In genomic region chr12:123457980-123458779, GRCh38 we compare ENCODE assay signal across 1 cellular context.
TF ChIP-seq lines count a peak whose summit lies in the region.

A gene with protein sequence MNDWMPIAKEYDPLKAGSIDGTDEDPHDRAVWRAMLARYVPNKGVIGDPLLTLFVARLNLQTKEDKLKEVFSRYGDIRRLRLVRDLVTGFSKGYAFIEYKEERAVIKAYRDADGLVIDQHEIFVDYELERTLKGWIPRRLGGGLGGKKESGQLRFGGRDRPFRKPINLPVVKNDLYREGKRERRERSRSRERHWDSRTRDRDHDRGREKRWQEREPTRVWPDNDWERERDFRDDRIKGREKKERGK (plus strand): TSS chr12:123458139. CDS start chr12:123465541, 7,402 bp downstream.

TF ChIP-seq in K562, 482 proteins besides CTCF, POLR2A, EP300 and RAD21 (continued from another document and continues in another):
- TF ChIP-seq DDX20 (tag; IDR thresholded peaks at IDR 0.05; ENCODE audit: low read depth) (no peak), TOE1 (IDR thresholded peaks at IDR 0.05; ENCODE audit: borderline replicate concordance) (peak; percentile 67), TOE1 (CRISPR knock-in tag; IDR thresholded peaks at IDR 0.05; ENCODE audit: borderline replicate concordance, low read depth) (no peak), HLTF (IDR thresholded peaks at IDR 0.05) (peak; percentile 32; the same call in 1 of the 2 replicates), ZNF239 (CRISPR knock-in tag; IDR thresholded peaks at IDR 0.05) (no peak), ZNF57 (CRISPR knock-in tag; IDR thresholded peaks at IDR 0.05) (no peak), ZBTB2 (IDR thresholded peaks at IDR 0.05) (peak; percentile 89), SMARCC2 (IDR thresholded peaks at IDR 0.05; ENCODE audit: low read depth) (no peak), RBM22 (IDR thresholded peaks at IDR 0.05; ENCODE audit: low read depth, low read length, poor library complexity, severe bottlenecking) (peak; percentile 54), MYNN (IDR thresholded peaks at IDR 0.05) (no peak), MYNN (CRISPR knock-in tag; IDR thresholded peaks at IDR 0.05) (no peak), ETS2 (tag; IDR thresholded peaks at IDR 0.05; ENCODE audit: borderline replicate concordance, poor library complexity, severe bottlenecking) (no peak), ZKSCAN8 (CRISPR knock-in tag; IDR thresholded peaks at IDR 0.05) (no peak), RB1 (IDR thresholded peaks at IDR 0.05; ENCODE audit: low read depth) (peak; percentile 92), CHD1 (IDR thresholded peaks at IDR 0.05; ENCODE audit: low read length) (no peak), CC2D1A (IDR thresholded peaks at IDR 0.05) (no peak), ZNF668 (CRISPR knock-in tag; IDR thresholded peaks at IDR 0.05) (no peak), ELF2 (CRISPR knock-in tag; IDR thresholded peaks at IDR 0.05) (peak; percentile 78; the same call in 1 of the 2 replicates), SIN3A (IDR thresholded peaks at IDR 0.05; ENCODE audit: borderline replicate concordance in 2 of 2, control insufficient read depth in 1 of 2, low read depth in 2 of 2, low read length in 2 of 2) (peak in 1 of 2 experiments; percentile 66; a peak in 2 of 4 replicates), TAF9B (IDR thresholded peaks at IDR 0.05; ENCODE audit: partially characterized antibody) (peak; percentile 92), ZNF778 (CRISPR knock-in tag; IDR thresholded peaks at IDR 0.05) (no peak), ELF1 (tag; IDR thresholded peaks at IDR 0.05) (peak; percentile 83), PRMT5 (CRISPR knock-in tag; IDR thresholded peaks at IDR 0.05) (no peak), TAF7 (tag; IDR thresholded peaks at IDR 0.05) (peak; percentile 95), SMAD3 (CRISPR knock-in tag; conservative IDR thresholded peaks at IDR 0.05) (no peak), EGR1 (conservative IDR thresholded peaks at IDR 0.05) (peak; percentile 89), TCF3 (CRISPR knock-in tag; IDR thresholded peaks at IDR 0.05) (no peak), AFF1 (IDR thresholded peaks at IDR 0.05; ENCODE audit: low read depth in 1 of 2, partially characterized antibody in 2 of 2) (peak in 1 of 2 experiments; percentile 62), E2F3 (CRISPR knock-in tag; IDR thresholded peaks at IDR 0.05) (peak; percentile 68; the same call in 1 of the 2 replicates), GABPA (tag; conservative IDR thresholded peaks at IDR 0.05; ENCODE audit: low read depth) (peak; percentile 85), MXI1 (IDR thresholded peaks at IDR 0.05; ENCODE audit: low read depth, low read length) (no peak), ELK1 (CRISPR knock-in tag; IDR thresholded peaks at IDR 0.05) (no peak), RCOR1 (IDR thresholded peaks at IDR 0.05; ENCODE audit: borderline replicate concordance in 1 of 2, low read depth in 2 of 2, low read length in 2 of 2) (peak in 1 of 2 experiments; percentile 29; a peak in 1 of 4 replicates), XRCC3 (IDR thresholded peaks at IDR 0.05) (no peak), ZNF717 (CRISPR knock-in tag; IDR thresholded peaks at IDR 0.05) (no peak), JUN (IDR thresholded peaks at IDR 0.05; ENCODE audit: borderline replicate concordance, low read depth, low read length) (peak; percentile 31; the same call in 1 of the 2 replicates), JUN (CRISPR knock-in tag; IDR thresholded peaks at IDR 0.05; ENCODE audit: borderline replicate concordance) (peak; percentile 70; the same call in 1 of the 2 replicates), CREM (IDR thresholded peaks at IDR 0.05; ENCODE audit: low read depth) (peak; percentile 77), CCAR2 (IDR thresholded peaks at IDR 0.05; ENCODE audit: low read depth, low read length) (no peak), ZSCAN29 (IDR thresholded peaks at IDR 0.05) (no peak), ZNF444 (CRISPR knock-in tag; IDR thresholded peaks at IDR 0.05) (no peak), MAX (CRISPR knock-in tag; IDR thresholded peaks at IDR 0.05) (peak; percentile 78), L3MBTL2 (IDR thresholded peaks at IDR 0.05) (peak; percentile 72), POLR3A (IDR thresholded peaks at IDR 0.05; ENCODE audit: borderline replicate concordance, extremely low read depth, insufficient read depth, insufficient read length) (no peak), POLR2B (IDR thresholded peaks at IDR 0.05; ENCODE audit: low read depth, partially characterized antibody) (peak; percentile 81), ZBTB17 (CRISPR knock-in tag; IDR thresholded peaks at IDR 0.05) (no peak; the same call in 1 of the 2 replicates), ILF3 (IDR thresholded peaks at IDR 0.05; ENCODE audit: borderline replicate concordance) (no peak), CBFB (CRISPR knock-in tag; IDR thresholded peaks at IDR 0.05) (no peak), ATF1 (CRISPR knock-in tag; IDR thresholded peaks at IDR 0.05) (no peak), ATF1 (tag; IDR thresholded peaks at IDR 0.05) (peak; percentile 87), ZNF23 (CRISPR knock-in tag; IDR thresholded peaks at IDR 0.05) (no peak), PBX2 (CRISPR knock-in tag; IDR thresholded peaks at IDR 0.05; ENCODE audit: low read depth) (no peak), PBX2 (tag; conservative IDR thresholded peaks at IDR 0.05; ENCODE audit: low read depth) (no peak), HDAC1 (IDR thresholded peaks at IDR 0.05) (peak in 1 of 2 experiments; percentile 61; a peak in 2 of 4 replicates)
- TF ChIP-seq, protein P1, sequence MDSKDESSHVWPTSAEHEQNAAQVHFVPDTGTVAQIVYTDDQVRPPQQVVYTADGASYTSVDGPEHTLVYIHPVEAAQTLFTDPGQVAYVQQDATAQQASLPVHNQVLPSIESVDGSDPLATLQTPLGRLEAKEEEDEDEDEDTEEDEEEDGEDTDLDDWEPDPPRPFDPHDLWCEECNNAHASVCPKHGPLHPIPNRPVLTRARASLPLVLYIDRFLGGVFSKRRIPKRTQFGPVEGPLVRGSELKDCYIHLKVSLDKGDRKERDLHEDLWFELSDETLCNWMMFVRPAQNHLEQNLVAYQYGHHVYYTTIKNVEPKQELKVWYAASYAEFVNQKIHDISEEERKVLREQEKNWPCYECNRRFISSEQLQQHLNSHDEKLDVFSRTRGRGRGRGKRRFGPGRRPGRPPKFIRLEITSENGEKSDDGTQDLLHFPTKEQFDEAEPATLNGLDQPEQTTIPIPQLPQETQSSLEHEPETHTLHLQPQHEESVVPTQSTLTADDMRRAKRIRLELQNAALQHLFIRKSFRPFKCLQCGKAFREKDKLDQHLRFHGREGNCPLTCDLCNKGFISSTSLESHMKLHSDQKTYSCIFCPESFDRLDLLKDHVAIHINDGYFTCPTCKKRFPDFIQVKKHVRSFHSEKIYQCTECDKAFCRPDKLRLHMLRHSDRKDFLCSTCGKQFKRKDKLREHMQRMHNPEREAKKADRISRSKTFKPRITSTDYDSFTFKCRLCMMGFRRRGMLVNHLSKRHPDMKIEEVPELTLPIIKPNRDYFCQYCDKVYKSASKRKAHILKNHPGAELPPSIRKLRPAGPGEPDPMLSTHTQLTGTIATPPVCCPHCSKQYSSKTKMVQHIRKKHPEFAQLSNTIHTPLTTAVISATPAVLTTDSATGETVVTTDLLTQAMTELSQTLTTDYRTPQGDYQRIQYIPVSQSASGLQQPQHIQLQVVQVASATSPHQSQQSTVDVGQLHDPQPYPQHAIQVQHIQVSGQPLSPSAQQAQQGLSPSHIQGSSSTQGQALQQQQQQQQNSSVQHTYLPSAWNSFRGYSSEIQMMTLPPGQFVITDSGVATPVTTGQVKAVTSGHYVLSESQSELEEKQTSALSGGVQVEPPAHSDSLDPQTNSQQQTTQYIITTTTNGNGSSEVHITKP (IDR thresholded peaks at IDR 0.05; ENCODE audit: partially characterized antibody), result peak; percentile 5
- TF ChIP-seq, protein P2, sequence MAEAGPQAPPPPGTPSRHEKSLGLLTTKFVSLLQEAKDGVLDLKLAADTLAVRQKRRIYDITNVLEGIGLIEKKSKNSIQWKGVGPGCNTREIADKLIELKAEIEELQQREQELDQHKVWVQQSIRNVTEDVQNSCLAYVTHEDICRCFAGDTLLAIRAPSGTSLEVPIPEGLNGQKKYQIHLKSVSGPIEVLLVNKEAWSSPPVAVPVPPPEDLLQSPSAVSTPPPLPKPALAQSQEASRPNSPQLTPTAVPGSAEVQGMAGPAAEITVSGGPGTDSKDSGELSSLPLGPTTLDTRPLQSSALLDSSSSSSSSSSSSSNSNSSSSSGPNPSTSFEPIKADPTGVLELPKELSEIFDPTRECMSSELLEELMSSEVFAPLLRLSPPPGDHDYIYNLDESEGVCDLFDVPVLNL (CRISPR knock-in tag; IDR thresholded peaks at IDR 0.05; ENCODE audit: low read depth), result 0 out of 2 replicates have a peak, but pooled peaks have one; percentile 40
- TF ChIP-seq, protein P3, sequence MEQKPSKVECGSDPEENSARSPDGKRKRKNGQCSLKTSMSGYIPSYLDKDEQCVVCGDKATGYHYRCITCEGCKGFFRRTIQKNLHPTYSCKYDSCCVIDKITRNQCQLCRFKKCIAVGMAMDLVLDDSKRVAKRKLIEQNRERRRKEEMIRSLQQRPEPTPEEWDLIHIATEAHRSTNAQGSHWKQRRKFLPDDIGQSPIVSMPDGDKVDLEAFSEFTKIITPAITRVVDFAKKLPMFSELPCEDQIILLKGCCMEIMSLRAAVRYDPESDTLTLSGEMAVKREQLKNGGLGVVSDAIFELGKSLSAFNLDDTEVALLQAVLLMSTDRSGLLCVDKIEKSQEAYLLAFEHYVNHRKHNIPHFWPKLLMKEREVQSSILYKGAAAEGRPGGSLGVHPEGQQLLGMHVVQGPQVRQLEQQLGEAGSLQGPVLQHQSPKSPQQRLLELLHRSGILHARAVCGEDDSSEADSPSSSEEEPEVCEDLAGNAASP (IDR thresholded peaks at IDR 0.05), result no peak
